11 cellular contexts compared by ENCODE assay signal in the genomic region with DNA sequence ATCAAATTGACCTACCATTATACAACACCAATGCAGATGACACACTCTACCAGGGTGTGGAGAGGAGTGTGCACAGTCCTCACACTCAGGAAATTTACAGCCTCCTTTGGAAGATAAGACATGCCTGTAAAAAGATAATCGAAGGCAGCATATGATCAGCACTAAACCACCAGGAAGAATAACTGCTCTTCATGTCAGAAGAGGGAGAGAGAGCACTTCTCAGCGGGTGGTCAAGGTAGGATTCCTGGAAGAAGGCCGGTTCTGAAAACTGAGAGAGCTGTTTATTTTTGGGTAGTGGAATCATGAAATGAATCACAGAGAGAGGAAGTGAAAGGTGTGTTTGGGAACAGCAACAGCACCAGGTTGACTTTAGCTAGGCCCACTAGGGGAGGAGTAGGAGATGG. TPM values are rescaled to one million over a fixed set of nuclear protein-coding genes. Genes with fewer than 3 reads are reported as not detected.
DNase-seq lines count a peak whose midpoint lies in the region; ATAC-seq and TF ChIP-seq lines count a peak whose summit lies in the region.
"Had no signal": no experiment of that assay in that cellular context is flagged by ENCODE, and none has a peak within 500 bp of the region (broad histone marks: within the 10 kb centered on the region; RNA-seq: fewer than 3 reads in every experiment).

No MANE protein-coding gene starts in this region.

- no peaks in the 10 kb centered on the region for H3K79me2 ChIP-seq in OCI-LY3 (ENCODE audit: low read length)

- H2AFZ ChIP-seq in OCI-LY3 (ENCODE audit: low read depth, low read length) = no peak overlapping the region

- no peak overlapping the region for H3K9ac ChIP-seq in OCI-LY3 (ENCODE audit: low read length)

- peak overlapping the region; percentile 69 for H3K4me2 ChIP-seq in OCI-LY3 (ENCODE audit: low read length)

- H3K4me3 Mint-ChIP-seq in glutamatergic neuron (ENCODE audit: unreplicated experiment) = no peak overlapping the region
- H3K4me3 Mint-ChIP-seq: activated T-cell treated with anti-CD3 and anti-CD28 coated beads, Interleukin-2, amount 50 U/mL, for 24 hours had no signal

- H3K4me1 ChIP-seq in OCI-LY3 (ENCODE audit: low read length) = peaks cover 33% of the 10 kb centered on the region

- no peaks in the 10 kb centered on the region for H4K20me1 ChIP-seq in OCI-LY3 (ENCODE audit: insufficient read depth, low read length)

- no peaks in the 10 kb centered on the region for H3K27me3 Mint-ChIP-seq in glutamatergic neuron (ENCODE audit: unreplicated experiment)

- no peak overlapping the region for H3K27ac Mint-ChIP-seq in glutamatergic neuron (ENCODE audit: unreplicated experiment)
- H3K27ac Mint-ChIP-seq: activated T-cell treated with anti-CD3 and anti-CD28 coated beads, Interleukin-2, amount 50 U/mL, for 24 hours had no signal

- H3K27ac ChIP-seq in OCI-LY3 (ENCODE audit: low read length) = no peak overlapping the region

- no peak for DNase-seq in glutamatergic neuron
- DNase-seq in activated CD8-positive, alpha-beta memory T cell treated with anti-CD3 and anti-CD28 coated beads, Interleukin-2, amount 50 U/mL, for 48 hours = no peak
- DNase-seq in NCI-H1105 treated with DMSO at 0.1 percent for 48 hours (lab: John Stamatoyannopoulos, UW) = no peak
- no peak for DNase-seq in NCI-H510A treated with DMSO at 0.1 percent for 48 hours (lab: John Stamatoyannopoulos, UW)
- DNase-seq: activated T-cell treated with anti-CD3 and anti-CD28 coated beads, Interleukin-2, amount 50 U/mL, for 24 hours; NCI-H1694; posterior cingulate gyrus had no signal

- no peaks in the 10 kb centered on the region for H3K36me3 ChIP-seq in OCI-LY3 (replicated peaks; ENCODE audit: low read depth, low read length)

- peaks cover 86% of the 10 kb centered on the region for H3K27me3 ChIP-seq in OCI-LY3 (ENCODE audit: low read depth, low read length)

- ATAC-seq in GM18499 (IDR thresholded peaks at IDR 0.05; ENCODE audit: insufficient read depth, unreplicated experiment) (peak; percentile 51), GM19468 (IDR thresholded peaks at IDR 0.05; ENCODE audit: extremely low read depth, unreplicated experiment) (peak; percentile 41), HG02885 (IDR thresholded peaks at IDR 0.05; ENCODE audit: poor library complexity, unreplicated experiment) (peak; percentile 85)

- H3K4me1 Mint-ChIP-seq in glutamatergic neuron (ENCODE audit: low read depth, unreplicated experiment) = no peaks in the 10 kb centered on the region

- H3K9me3 Mint-ChIP-seq in glutamatergic neuron (ENCODE audit: unreplicated experiment) = peaks cover 1% of the 10 kb centered on the region
- H3K9me3 Mint-ChIP-seq: activated T-cell treated with anti-CD3 and anti-CD28 coated beads, Interleukin-2, amount 50 U/mL, for 24 hours had no signal

- no peaks in the 10 kb centered on the region for H3K36me3 Mint-ChIP-seq in glutamatergic neuron (ENCODE audit: unreplicated experiment)

- TF ChIP-seq CTCF in OCI-LY3 (IDR thresholded peaks at IDR 0.05; ENCODE audit: low read depth, low read length) (no peak), glutamatergic neuron (IDR thresholded peaks at IDR 0.05; ENCODE audit: partially characterized antibody, unreplicated experiment) (no peak)

- no peaks in the 10 kb centered on the region for H3K9me3 ChIP-seq in OCI-LY3 (ENCODE audit: insufficient read depth, low read length)

- peak overlapping the region; percentile 36 for H3K4me3 ChIP-seq in OCI-LY3 (ENCODE audit: low read length)

RNA-seq across cellular contexts. Expression of gene ZNF697, which starts 14.0 kb away (rescaled TPM):
- total RNA-seq in glutamatergic neuron (ENCODE audit: unreplicated experiment) = 41.9 TPM

RNA-seq across cellular contexts. Expression of gene PHGDH, which starts 49.7 kb away (rescaled TPM):
- total RNA-seq in glutamatergic neuron (ENCODE audit: unreplicated experiment) = 280 TPM
